ENCODE assay signal across 14 cellular contexts in genomic region chr10:14586901-14587300, GRCh38.
A peak's percentile ranks its signal among the peaks of the same experiment; 100 is the strongest.
DNase-seq lines count a peak whose midpoint lies in the region; ATAC-seq, FAIRE-seq and TF ChIP-seq lines count a peak whose summit lies in the region.
"Had no signal": no experiment of that assay in that cellular context is flagged by ENCODE, and none has a peak within 500 bp of the region (broad histone marks: within the 10 kb centered on the region; RNA-seq: fewer than 3 reads in every experiment).

No MANE protein-coding gene starts in this region.

- H2AFZ ChIP-seq in MM.1S (ENCODE audit: low read length), result no peak overlapping the region

- peaks cover 19% of the 10 kb centered on the region for H3F3A ChIP-seq in MM.1S (ENCODE audit: insufficient read depth, low read length)

- in situ Hi-C loops in gastrocnemius medialis (cut with MboI; ENCODE audit: low sequenced_read_pairs in 4 of 4), result no loop called here

- peak; percentile 58 to 89 (median 70) for DNase-seq in CD4-positive, alpha-beta T cell
- DNase-seq in MM.1S (no peak), lower lobe of right lung (no peak), urothelium cell line (ENCODE audit: low spot score) (no peak), gastrocnemius medialis (no peak), NCI-H1092 (lab: John Stamatoyannopoulos, UW) (no peak)
- DNase-seq: DMS79 treated with DMSO at 0.1 percent for 48 hours, Karpas-422, left lung, tibial artery had no signal

- ATAC-seq in CD4-positive, alpha-beta T cell (ENCODE audit: poor library complexity), result peak; percentile 47
- no peak for ATAC-seq in activated T-helper 17 cell treated with anti-CD3 and anti-CD28 coated beads, Interleukin-2, amount 50 U/mL, for 72 hours (replicated peaks)
- peak in 1 of 2 donors; percentile 5 for ATAC-seq in lower lobe of right lung
- ATAC-seq in GM18519 (IDR thresholded peaks at IDR 0.05; ENCODE audit: low FRiP score, unreplicated experiment), result no peak
- no peak for ATAC-seq in gastrocnemius medialis
- ATAC-seq: esophagus mucosa, left lung had no signal

- no peaks in the 10 kb centered on the region for H3K9me3 ChIP-seq in CD4-positive, alpha-beta T cell (ENCODE audit: control insufficient read depth, low read length)
- H3K9me3 ChIP-seq in MM.1S (replicated peaks; ENCODE audit: insufficient read depth, low read length) (no peaks in the 10 kb centered on the region), lower lobe of right lung (no peaks in the 10 kb centered on the region), gastrocnemius medialis (no peaks in the 10 kb centered on the region)
- H3K9me3 ChIP-seq: left lung, tibial artery had no signal

- H3K4me1 ChIP-seq in MM.1S (ENCODE audit: low read length), result peaks cover 42% of the 10 kb centered on the region
- H3K4me1 ChIP-seq in lower lobe of right lung, result peaks cover 46% of the 10 kb centered on the region
- no peaks in the 10 kb centered on the region for H3K4me1 ChIP-seq in gastrocnemius medialis

- peak overlapping the region; percentile 95 for H3K27ac ChIP-seq in CD4-positive, alpha-beta T cell (ENCODE audit: low read depth, low read length)
- no peak overlapping the region for H3K27ac ChIP-seq in MM.1S (ENCODE audit: low read length)
- peak overlapping the region; percentile 56 for H3K27ac ChIP-seq in lower lobe of right lung
- H3K27ac ChIP-seq in gastrocnemius medialis, result no peak overlapping the region

- peak overlapping the region; percentile 87 for H3K4me3 Mint-ChIP-seq in CD4-positive, alpha-beta T cell
- H3K4me3 Mint-ChIP-seq in activated T-helper 17 cell treated with anti-CD3 and anti-CD28 coated beads, Interleukin-2, amount 50 U/mL, for 72 hours, result peak overlapping the region; percentile 84

- H3K9me2 ChIP-seq in MM.1S (replicated peaks; ENCODE audit: insufficient read depth, low read length), result no peaks in the 10 kb centered on the region

- no peak for TF ChIP-seq POLR2A in gastrocnemius medialis (IDR thresholded peaks at IDR 0.05)

- H3K27me3 ChIP-seq in CD4-positive, alpha-beta T cell (ENCODE audit: control insufficient read depth, insufficient read depth, low read length), result no peaks in the 10 kb centered on the region
- H3K27me3 ChIP-seq in MM.1S (replicated peaks; ENCODE audit: insufficient read depth, low read length) (no peaks in the 10 kb centered on the region), lower lobe of right lung (ENCODE audit: low read depth) (no peaks in the 10 kb centered on the region), gastrocnemius medialis (no peaks in the 10 kb centered on the region)
- H3K27me3 ChIP-seq: left lung, tibial artery had no signal

- peaks cover 100% of the 10 kb centered on the region for H3K79me2 ChIP-seq in MM.1S (ENCODE audit: low read length)

- H3K4me3 ChIP-seq in MM.1S (ENCODE audit: low read length) (no peak overlapping the region), lower lobe of right lung (no peak overlapping the region), gastrocnemius medialis (no peak overlapping the region)
- H3K4me3 ChIP-seq: left lung, skin epidermis, tibial artery had no signal

- POLR2A ChIA-PET in CD4-positive, alpha-beta T cell (lab: Charles Lee), result interaction anchor here (1.4 to 4.7 kb wide), 2 partner anchors 14 to 16 kb away, joined by 3 to 53 read pairs; no protein-coding TSS in a partner anchor

- H3K9ac ChIP-seq in MM.1S (ENCODE audit: low read length), result no peak overlapping the region

- no peak for TF ChIP-seq CTCF in CD4-positive, alpha-beta T cell (IDR thresholded peaks at IDR 0.05)
- TF ChIP-seq CTCF in MM.1S (IDR thresholded peaks at IDR 0.05; ENCODE audit: low read length) (no peak), lower lobe of right lung (IDR thresholded peaks at IDR 0.05) (no peak), gastrocnemius medialis (IDR thresholded peaks at IDR 0.05 in 4 of 5, conservative IDR thresholded peaks at IDR 0.05 in 1 of 5) (no peak)

- H3K27me3 Mint-ChIP-seq in CD4-positive, alpha-beta T cell, result no peaks in the 10 kb centered on the region
- H3K27me3 Mint-ChIP-seq in activated T-helper 17 cell treated with anti-CD3 and anti-CD28 coated beads, Interleukin-2, amount 50 U/mL, for 72 hours, result no peaks in the 10 kb centered on the region

- H3K27ac Mint-ChIP-seq in CD4-positive, alpha-beta T cell, result peak overlapping the region; percentile 97
- H3K27ac Mint-ChIP-seq in activated T-helper 17 cell treated with anti-CD3 and anti-CD28 coated beads, Interleukin-2, amount 50 U/mL, for 72 hours, result peak overlapping the region; percentile 95

- H3K9me3 Mint-ChIP-seq in CD4-positive, alpha-beta T cell, result no peaks in the 10 kb centered on the region
- no peaks in the 10 kb centered on the region for H3K9me3 Mint-ChIP-seq in activated T-helper 17 cell treated with anti-CD3 and anti-CD28 coated beads, Interleukin-2, amount 50 U/mL, for 72 hours

- peaks cover 43% of the 10 kb centered on the region for H3K36me3 Mint-ChIP-seq in CD4-positive, alpha-beta T cell (ENCODE audit: low read depth)
- H3K36me3 Mint-ChIP-seq in activated T-helper 17 cell treated with anti-CD3 and anti-CD28 coated beads, Interleukin-2, amount 50 U/mL, for 72 hours (ENCODE audit: low read depth), result peaks cover 97% of the 10 kb centered on the region

- H3K4me2 ChIP-seq in MM.1S (ENCODE audit: low read depth, low read length), result 0 out of 2 replicates have a peak overlapping the region, but pooled peaks have one; percentile 4

- peaks cover 99% of the 10 kb centered on the region for H3K4me1 Mint-ChIP-seq in CD4-positive, alpha-beta T cell (ENCODE audit: low read depth)
- H3K4me1 Mint-ChIP-seq in activated T-helper 17 cell treated with anti-CD3 and anti-CD28 coated beads, Interleukin-2, amount 50 U/mL, for 72 hours, result peaks cover 66% of the 10 kb centered on the region

- no peak for FAIRE-seq in urothelium cell line (lab: Jason Lieb, UNC)

- H3K36me3 ChIP-seq in MM.1S (replicated peaks; ENCODE audit: insufficient read depth, low read length) (peaks cover 19% of the 10 kb centered on the region), lower lobe of right lung (no peaks in the 10 kb centered on the region), gastrocnemius medialis (no peaks in the 10 kb centered on the region)
- H3K36me3 ChIP-seq: left lung, tibial artery had no signal

- CTCF ChIA-PET in CD4-positive, alpha-beta T cell (lab: Charles Lee), result interaction anchor here (0.6 kb wide), 1 partner anchor 105 kb away, joined by 5 read pairs; no protein-coding TSS in a partner anchor

- intact Hi-C loops in CD4-positive, alpha-beta T cell (cut with DNase I, micrococcal nuclease), result loop anchor here in 1 of 2 experiments (2.0 kb wide), 1 partner anchor 16 kb away; no protein-coding TSS in a partner anchor
- intact Hi-C loops in lower lobe of right lung (cut with DNase I), result no loop called here
- intact Hi-C loops in gastrocnemius medialis (cut with DNase I; ENCODE audit: low total_unique reads), result no loop called here

- peaks cover 16% of the 10 kb centered on the region for H4K20me1 ChIP-seq in MM.1S (ENCODE audit: insufficient read depth, low read length)

Comparison
In these comparisons a context has a peak if more than half of its experiments do, and no peak if none do; other contexts are left out.
1. DNase-seq: peak in CD4-positive, alpha-beta T cell (10 of 10); none in MM.1S (single experiment), lower lobe of right lung (single experiment), urothelium cell line (single experiment), gastrocnemius medialis (0 of 2) and NCI-H1092 (single experiment).
2. H3K27ac ChIP-seq: peak in CD4-positive, alpha-beta T cell (single experiment) and lower lobe of right lung (single experiment); none in MM.1S (single experiment) and gastrocnemius medialis (0 of 4).